8 cellular contexts compared by ENCODE assay signal in the genomic region with DNA sequence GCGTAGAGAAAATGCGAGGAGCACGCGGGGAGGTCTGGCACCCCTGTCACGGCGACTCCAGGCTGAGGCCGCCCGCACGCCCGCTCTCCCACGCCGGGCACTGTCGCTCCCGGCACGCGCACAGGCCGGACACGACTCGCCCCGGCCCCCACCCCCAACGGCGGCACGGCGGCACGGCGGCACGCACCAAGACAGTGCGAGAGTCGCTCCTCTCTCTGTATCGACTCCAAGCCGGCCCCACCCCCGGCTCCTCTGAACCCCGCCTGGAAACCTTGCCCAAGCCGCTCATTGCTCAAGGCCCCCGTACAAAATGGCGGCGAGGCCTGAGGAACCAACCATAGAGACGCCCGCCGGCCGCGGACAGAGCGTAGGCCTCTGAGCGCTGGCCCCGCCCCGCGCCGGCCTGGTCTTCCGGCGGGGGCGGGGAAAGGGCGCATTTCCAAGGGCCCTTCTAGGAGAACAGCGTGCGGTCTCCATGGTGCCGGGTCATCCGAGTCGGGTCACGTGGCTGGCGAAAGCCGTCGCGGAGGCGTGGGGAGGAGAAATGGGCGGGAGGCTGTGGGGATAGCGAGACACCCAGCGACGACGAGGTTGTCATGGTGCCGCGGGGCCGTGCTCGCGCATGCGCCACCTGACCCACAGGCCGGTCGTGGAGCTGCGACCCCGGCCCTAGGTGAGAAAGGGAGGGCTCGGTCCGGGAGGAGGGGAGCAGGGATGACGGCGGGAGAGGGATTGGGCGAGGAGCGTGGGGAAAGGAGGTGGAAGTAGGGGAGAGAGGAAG. TPM values are rescaled to one million over a fixed set of nuclear protein-coding genes. Genes with fewer than 3 reads are reported as not detected.
DNase-seq lines count a peak whose midpoint lies in the region; ATAC-seq lines count a peak whose summit lies in the region.

A gene with protein sequence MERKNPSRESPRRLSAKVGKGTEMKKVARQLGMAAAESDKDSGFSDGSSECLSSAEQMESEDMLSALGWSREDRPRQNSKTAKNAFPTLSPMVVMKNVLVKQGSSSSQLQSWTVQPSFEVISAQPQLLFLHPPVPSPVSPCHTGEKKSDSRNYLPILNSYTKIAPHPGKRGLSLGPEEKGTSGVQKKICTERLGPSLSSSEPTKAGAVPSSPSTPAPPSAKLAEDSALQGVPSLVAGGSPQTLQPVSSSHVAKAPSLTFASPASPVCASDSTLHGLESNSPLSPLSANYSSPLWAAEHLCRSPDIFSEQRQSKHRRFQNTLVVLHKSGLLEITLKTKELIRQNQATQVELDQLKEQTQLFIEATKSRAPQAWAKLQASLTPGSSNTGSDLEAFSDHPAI (plus strand): TSS at position 570 of the 781 bp plus-strand sequence. CDS start 7,451 bp downstream, outside the sequence.

- peak within 1 kb of the TSS; percentile 99 for H3K4me3 Mint-ChIP-seq in effector memory CD8-positive, alpha-beta T cell

- DNase-seq in COLO668 (lab: John Stamatoyannopoulos, UW; ENCODE audit: unreplicated experiment) (peak; percentile 100), HT1080 (ENCODE audit: low read depth) (peak; percentile 98), NOMO-1 treated with DMSO at 0.1 percent for 48 hours (lab: John Stamatoyannopoulos, UW; ENCODE audit: unreplicated experiment) (peak; percentile 99), medulla oblongata (ENCODE audit: extremely low spot score) (peak; percentile 99)
- peak; percentile 100 for DNase-seq in activated CD8-positive, alpha-beta memory T cell treated with anti-CD3 and anti-CD28 coated beads for 4 hours (ENCODE audit: low read depth in 2 of 2)
- peak; percentile 98 to 99 (median 98) for DNase-seq in effector memory CD8-positive, alpha-beta T cell
- peak; percentile 99 for DNase-seq in stimulated activated CD8-positive, alpha-beta memory T cell treated with anti-CD3 and anti-CD28 coated beads, Interleukin-12 subunit alpha, Interleukin-12 subunit beta, amount 100 ng/mL, for 1 hour (ENCODE audit: low read depth)

- H3K27ac Mint-ChIP-seq in effector memory CD8-positive, alpha-beta T cell, result peak within 1 kb of the TSS; percentile 99 to 100

- no peaks in the 10 kb centered on the region for H3K9me3 Mint-ChIP-seq in effector memory CD8-positive, alpha-beta T cell

- peaks cover 28 to 36% of the 10 kb centered on the region in 2 donors for H3K4me1 Mint-ChIP-seq in effector memory CD8-positive, alpha-beta T cell (ENCODE audit: low read depth in 2 of 2)

- peaks cover 22% of the 10 kb centered on the region for H3K36me3 Mint-ChIP-seq in effector memory CD8-positive, alpha-beta T cell (ENCODE audit: insufficient read depth)

- H3K27me3 Mint-ChIP-seq in effector memory CD8-positive, alpha-beta T cell, result no peaks in the 10 kb centered on the region

- ATAC-seq in GM21360 (IDR thresholded peaks at IDR 0.05; ENCODE audit: unreplicated experiment), result peak; percentile 89
- peak; percentile 87 for ATAC-seq in effector memory CD8-positive, alpha-beta T cell (replicated peaks)

RNA-seq across cellular contexts. Expression of the gene that starts here (rescaled TPM):
- total RNA-seq in HT1080 (2014; rRNA removed; shearing (Covaris generic)), result 10.4 and 12.9 TPM in 2 replicates
- 12.0 and 12.9 TPM in 2 replicates for polyA plus RNA-seq in HT1080 (2015; cell fraction: cytosol; rRNA removed)
- polyA plus RNA-seq in HT1080 (2015; cell fraction: nucleus; rRNA removed), result 15.0 and 15.8 TPM in 2 replicates

Comparison
In these comparisons a context has a peak if more than half of its experiments do, and no peak if none do; other contexts are left out.
1. Peak in every context shown above with its lines: DNase-seq and ATAC-seq.